In the genomic region with DNA sequence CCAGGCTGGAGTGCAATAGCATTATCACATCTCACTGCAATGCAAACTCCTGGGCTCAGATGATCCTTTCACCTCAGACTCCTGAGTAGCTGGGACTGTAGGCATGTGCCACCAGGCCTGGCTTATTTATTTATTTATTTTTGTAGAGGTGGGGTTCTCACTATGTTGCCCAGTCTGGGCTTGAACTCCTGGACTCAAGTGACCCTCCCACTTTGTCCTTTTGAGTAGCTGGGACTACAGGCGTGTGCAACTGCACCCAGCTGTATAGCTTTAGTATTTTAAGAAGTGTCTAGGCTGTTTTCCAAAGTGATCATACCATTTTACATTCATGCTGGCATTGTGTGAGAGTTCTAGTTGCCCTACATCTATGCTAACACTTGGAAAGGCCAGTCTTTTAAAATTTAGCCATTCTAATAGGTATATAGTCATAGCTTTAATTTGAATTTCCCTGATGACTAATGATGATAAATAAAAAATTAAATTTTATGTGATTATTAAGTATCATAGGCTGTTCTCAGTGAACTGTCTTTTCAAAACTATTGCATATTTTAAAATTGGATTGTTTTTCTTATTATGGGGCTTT, we compare ENCODE assay signal across 23 cellular contexts.
DNase-seq lines count a peak whose midpoint lies in the region; ATAC-seq, FAIRE-seq and TF ChIP-seq lines count a peak whose summit lies in the region.
"Had no signal": no experiment of that assay in that cellular context is flagged by ENCODE, and none has a peak within 500 bp of the region (broad histone marks: within the 10 kb centered on the region; RNA-seq: fewer than 3 reads in every experiment).

No MANE protein-coding gene starts in this region.

- H3K9me3 ChIP-seq in HepG2 (ENCODE audit: low read length) (peaks cover 6% of the 10 kb centered on the region; the same call in 1 of the 2 replicates), right lobe of liver (no peaks in the 10 kb centered on the region)
- H3K9me3 ChIP-seq: BE2C had no signal

- TF ChIP-seq CTCF in HepG2 (CRISPR knock-in tag; IDR thresholded peaks at IDR 0.05), result no peak
- TF ChIP-seq CTCF in right lobe of liver (IDR thresholded peaks at IDR 0.05), result no peak
- TF ChIP-seq CTCF in foreskin keratinocyte (conservative IDR thresholded peaks at IDR 0.05), result no peak

- H3K9ac ChIP-seq in HepG2 (ENCODE audit: insufficient read depth, low read depth, low read length), result no peak overlapping the region
- H3K9ac ChIP-seq: BLaER1 treated with 17β-estradiol and CSF1 and Interleukin-3, amounts not matched to agents 10 nM and 100 nM had no signal

- no peak overlapping the region for H3K4me2 ChIP-seq in HepG2 (ENCODE audit: low read depth, low read length)
- H3K4me2 ChIP-seq: BLaER1 treated with 17β-estradiol and CSF1 and Interleukin-3, amounts not matched to agents 10 nM and 100 nM; GM23338 had no signal

- H3K27ac ChIP-seq in HepG2 (ENCODE audit: extremely low read length, insufficient read depth, low read length) (no peak overlapping the region), right lobe of liver (no peak overlapping the region), foreskin keratinocyte (no peak overlapping the region)
- H3K27ac ChIP-seq: 22Rv1; BLaER1 treated with 17β-estradiol and CSF1 and Interleukin-3, amounts not matched to agents 10 nM and 100 nM had no signal

- POLR2A ChIA-PET in HepG2 (lab: Yijun Ruan, JAX), result no interaction called here

- CTCF ChIA-PET in HepG2 (lab: Yijun Ruan, JAX; ENCODE audit: low intra/inter-chr PET ratio, low total read pairs), result no interaction called here

- no TSS peak for BruUV-seq in HepG2 (replicated peaks; lab: Mats Ljungman, UMichigan)

- DNase-seq in HepG2 (ENCODE audit: low spot score), result peak; percentile 21
- DNase-seq in right lobe of liver, result no peak
- peak; percentile 7 for DNase-seq in RKO (ENCODE audit: low spot score)
- no peak for DNase-seq in foreskin keratinocyte
- DNase-seq in SHP77 treated with DMSO at 0.1 percent for 48 hours (lab: John Stamatoyannopoulos, UW), result no peak
- no peak for DNase-seq in inferior parietal cortex (ENCODE audit: extremely low spot score)
- DNase-seq: ACHN; AML-193; BE2C; CD4-positive, alpha-beta T cell; CD8-positive, alpha-beta memory T cell; DMS 273 treated with DMSO at 0.1 percent for 48 hours; DMS79; EL; GF-D8; H9; HFFc6 had no signal

- H3K4me3 ChIP-seq in HepG2 (replicated peaks in 1 of 3; ENCODE audit: insufficient read depth in 1 of 3, low read depth in 2 of 3, low read length in 3 of 3) (no peak overlapping the region), right lobe of liver (no peak overlapping the region)
- H3K4me3 ChIP-seq: BLaER1 treated with 17β-estradiol and CSF1 and Interleukin-3, amounts not matched to agents 10 nM and 100 nM; GM23338 had no signal

- TF ChIP-seq EP300 in HepG2 (IDR thresholded peaks at IDR 0.05; ENCODE audit: low read depth in 2 of 2, low read length in 2 of 2), result no peak
- TF ChIP-seq EP300 in HepG2 (CRISPR knock-in tag; IDR thresholded peaks at IDR 0.05; ENCODE audit: borderline replicate concordance), result no peak

- H3K4me1 ChIP-seq in HepG2 (ENCODE audit: insufficient read depth, low read length) (peaks cover 10% of the 10 kb centered on the region), right lobe of liver (no peaks in the 10 kb centered on the region), foreskin keratinocyte (no peaks in the 10 kb centered on the region)
- H3K4me1 ChIP-seq: BE2C; BLaER1 treated with 17β-estradiol and CSF1 and Interleukin-3, amounts not matched to agents 10 nM and 100 nM had no signal

- H2AFZ ChIP-seq in HepG2 (ENCODE audit: low read length), result no peak overlapping the region
- H2AFZ ChIP-seq: GM23338 had no signal

- no peaks in the 10 kb centered on the region for H3K27me3 ChIP-seq in HepG2 (ENCODE audit: control insufficient read depth in 1 of 2, insufficient read depth in 2 of 2, low read length in 2 of 2)
- H3K27me3 ChIP-seq in right lobe of liver, result no peaks in the 10 kb centered on the region
- no peaks in the 10 kb centered on the region for H3K27me3 ChIP-seq in foreskin keratinocyte
- H3K27me3 ChIP-seq: BE2C; BLaER1 treated with 17β-estradiol and CSF1 and Interleukin-3, amounts not matched to agents 10 nM and 100 nM had no signal

- H3K36me3 ChIP-seq in HepG2 (replicated peaks in 1 of 2; ENCODE audit: control insufficient read depth in 1 of 2, insufficient read depth in 2 of 2, low read length in 2 of 2), result no peaks in the 10 kb centered on the region; a peak in 1 of 5 replicates
- no peaks in the 10 kb centered on the region for H3K36me3 ChIP-seq in right lobe of liver
- H3K36me3 ChIP-seq: BE2C had no signal

- no peak for TF ChIP-seq RAD21 in HepG2 (CRISPR knock-in tag; IDR thresholded peaks at IDR 0.05)

- 93% methylated on average over 1 of the region's 1 CpG for WGBS in HepG2 (ENCODE audit: low lambda C conversion rate)
- WGBS in right lobe of liver (ENCODE audit: insufficient coverage, low coverage, low lambda C conversion rate, missing lambda C conversion rate), result 91% methylated on average over 1 of the region's 1 CpG

- peaks cover 27% of the 10 kb centered on the region for H4K20me1 ChIP-seq in HepG2 (ENCODE audit: insufficient read depth, low read length)

- no peak for TF ChIP-seq POLR2A in HepG2 (IDR thresholded peaks at IDR 0.05; ENCODE audit: insufficient read depth in 1 of 2, low read depth in 2 of 2, low read length in 2 of 2)
- TF ChIP-seq POLR2A in right lobe of liver (IDR thresholded peaks at IDR 0.05), result no peak

- ATAC-seq in HepG2, result peak; percentile 32; the same call in 2 of the 3 replicates
- no peak for ATAC-seq in right lobe of liver
- ATAC-seq in foreskin keratinocyte, result peak; percentile 60
- ATAC-seq: GM23338 had no signal

- intact Hi-C loops in HepG2 (cut with micrococcal nuclease; ENCODE audit: unreplicated experiment) (no loop called here), right lobe of liver (cut with DNase I) (no loop called here)

- in situ Hi-C loops in HepG2 (cut with HindIII; ENCODE audit: extremely low pct_ligation_motif_present, low pct_unique_long_range_greater_than_20kb), result no loop called here

- peaks cover 62% of the 10 kb centered on the region for H3K79me2 ChIP-seq in HepG2 (ENCODE audit: insufficient read depth, low read length)

- no peak for FAIRE-seq in HepG2 (lab: Jason Lieb, UNC)
- FAIRE-seq: D721Med, GM12891, GM18507 had no signal

TF ChIP-seq in HepG2, 621 proteins besides CTCF, POLR2A, EP300 and RAD21:
- TF ChIP-seq ZFP36 (IDR thresholded peaks at IDR 0.05; ENCODE audit: borderline replicate concordance, low read depth, low read length, partially characterized antibody), result peak; percentile 15
- TF ChIP-seq, protein P1, sequence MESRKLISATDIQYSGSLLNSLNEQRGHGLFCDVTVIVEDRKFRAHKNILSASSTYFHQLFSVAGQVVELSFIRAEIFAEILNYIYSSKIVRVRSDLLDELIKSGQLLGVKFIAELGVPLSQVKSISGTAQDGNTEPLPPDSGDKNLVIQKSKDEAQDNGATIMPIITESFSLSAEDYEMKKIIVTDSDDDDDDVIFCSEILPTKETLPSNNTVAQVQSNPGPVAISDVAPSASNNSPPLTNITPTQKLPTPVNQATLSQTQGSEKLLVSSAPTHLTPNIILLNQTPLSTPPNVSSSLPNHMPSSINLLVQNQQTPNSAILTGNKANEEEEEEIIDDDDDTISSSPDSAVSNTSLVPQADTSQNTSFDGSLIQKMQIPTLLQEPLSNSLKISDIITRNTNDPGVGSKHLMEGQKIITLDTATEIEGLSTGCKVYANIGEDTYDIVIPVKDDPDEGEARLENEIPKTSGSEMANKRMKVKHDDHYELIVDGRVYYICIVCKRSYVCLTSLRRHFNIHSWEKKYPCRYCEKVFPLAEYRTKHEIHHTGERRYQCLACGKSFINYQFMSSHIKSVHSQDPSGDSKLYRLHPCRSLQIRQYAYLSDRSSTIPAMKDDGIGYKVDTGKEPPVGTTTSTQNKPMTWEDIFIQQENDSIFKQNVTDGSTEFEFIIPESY (CRISPR knock-in tag; IDR thresholded peaks at IDR 0.05), result no peak
- no peak for TF ChIP-seq CREM (IDR thresholded peaks at IDR 0.05)
- TF ChIP-seq CREM (CRISPR knock-in tag; IDR thresholded peaks at IDR 0.05), result no peak
- TF ChIP-seq ZNF121 (CRISPR knock-in tag; IDR thresholded peaks at IDR 0.05), result peak; percentile 89
- TF ChIP-seq ATF7 (IDR thresholded peaks at IDR 0.05), result no peak
- no peak for TF ChIP-seq ATF7 (CRISPR knock-in tag; IDR thresholded peaks at IDR 0.05)
- TF ChIP-seq ZNF7 (CRISPR knock-in tag; IDR thresholded peaks at IDR 0.05), result peak; percentile 99

Comparison
In these comparisons a context has a peak if more than half of its experiments do, and no peak if none do; other contexts are left out.
1. ATAC-seq: peak in HepG2 (single experiment) and foreskin keratinocyte (single experiment); none in right lobe of liver (0 of 4).
2. DNase-seq: peak in HepG2 (single experiment) and RKO (single experiment); none in right lobe of liver (0 of 3), foreskin keratinocyte (0 of 2), SHP77 treated with DMSO at 0.1 percent for 48 hours (single experiment) and inferior parietal cortex (single experiment).